Comparison of ENCODE assay signal across 28 cellular contexts in the genomic region with DNA sequence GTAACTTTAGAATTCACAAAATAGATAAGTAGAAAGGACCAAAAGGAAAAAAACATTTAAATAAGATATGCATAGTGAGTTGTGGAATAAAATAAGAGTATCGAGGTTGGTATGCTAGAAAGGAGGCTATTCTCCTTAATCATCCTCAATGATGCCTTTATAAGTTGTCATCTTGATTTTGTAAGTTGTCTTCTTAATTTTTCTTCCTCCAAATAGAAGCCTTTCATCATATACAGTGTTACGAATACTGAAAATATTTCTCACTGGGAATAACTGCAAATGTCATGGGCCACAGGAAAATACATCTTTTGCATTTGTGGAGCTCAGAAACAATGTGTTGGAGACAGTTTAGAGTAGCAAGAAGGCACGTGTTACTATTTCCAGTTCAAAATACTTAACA. TPM values are rescaled to one million over a fixed set of nuclear protein-coding genes. Genes with fewer than 3 reads are reported as not detected.
DNase-seq lines count a peak whose midpoint lies in the region; TF ChIP-seq lines count a peak whose summit lies in the region.
"Had no signal": no experiment of that assay in that cellular context is flagged by ENCODE, and none has a peak within 500 bp of the region (broad histone marks: within the 10 kb centered on the region; RNA-seq: fewer than 3 reads in every experiment).

No MANE protein-coding gene starts in this region.

- H3F3A ChIP-seq in smooth muscle cell (ENCODE audit: low read depth): no peaks in the 10 kb centered on the region

- H3K4me1 ChIP-seq in smooth muscle cell (ENCODE audit: low read depth): no peaks in the 10 kb centered on the region

- no peaks in the 10 kb centered on the region for H3K27me3 ChIP-seq in smooth muscle cell (ENCODE audit: low read depth)
- H3K27me3 ChIP-seq: BLaER1 treated with 17β-estradiol and CSF1 and Interleukin-3, amounts not matched to agents 10 nM and 100 nM had no signal

- H3K9ac ChIP-seq in smooth muscle cell (ENCODE audit: low read depth): no peak overlapping the region
- H3K9ac ChIP-seq: BLaER1 treated with 17β-estradiol and CSF1 and Interleukin-3, amounts not matched to agents 10 nM and 100 nM had no signal

- H3K4me3 ChIP-seq in AG09309 (ENCODE audit: control insufficient read depth, low read depth, low read length) (no peak overlapping the region), smooth muscle cell (no peak overlapping the region)
- H3K4me3 ChIP-seq: BLaER1 treated with 17β-estradiol and CSF1 and Interleukin-3, amounts not matched to agents 10 nM and 100 nM; GM23338; K562; SK-N-MC had no signal

- H3K79me2 ChIP-seq in smooth muscle cell (ENCODE audit: low read depth): no peaks in the 10 kb centered on the region

- H3K9me3 ChIP-seq in smooth muscle cell (replicated peaks; ENCODE audit: low read depth): no peaks in the 10 kb centered on the region
- H3K9me3 ChIP-seq: BLaER1 treated with 17β-estradiol and CSF1 and Interleukin-3, amounts not matched to agents 10 nM and 100 nM had no signal

- H2AFZ ChIP-seq in smooth muscle cell (ENCODE audit: low read depth): no peak overlapping the region
- H2AFZ ChIP-seq: GM23338 had no signal

- no peaks in the 10 kb centered on the region for H3K36me3 ChIP-seq in smooth muscle cell (ENCODE audit: low read depth)
- H3K36me3 ChIP-seq: BLaER1 treated with 17β-estradiol and CSF1 and Interleukin-3, amounts not matched to agents 10 nM and 100 nM had no signal

- H3K4me2 ChIP-seq in smooth muscle cell: no peak overlapping the region
- H3K4me2 ChIP-seq: BLaER1 treated with 17β-estradiol and CSF1 and Interleukin-3, amounts not matched to agents 10 nM and 100 nM; GM23338 had no signal

- no peaks in the 10 kb centered on the region for H4K20me1 ChIP-seq in smooth muscle cell (ENCODE audit: low read depth)
- H4K20me1 ChIP-seq: BLaER1 treated with 17β-estradiol and CSF1 and Interleukin-3, amounts not matched to agents 10 nM and 100 nM had no signal

- WGBS in smooth muscle cell (ENCODE audit: low lambda C conversion rate): 86% methylated on average over 3 of the region's 3 CpGs

- H3K27ac ChIP-seq in smooth muscle cell (ENCODE audit: low read depth): no peak overlapping the region
- H3K27ac ChIP-seq: BLaER1 treated with 17β-estradiol and CSF1 and Interleukin-3, amounts not matched to agents 10 nM and 100 nM; SK-N-MC had no signal

- TF ChIP-seq CTCF in AG09309 (IDR thresholded peaks at IDR 0.05; ENCODE audit: control insufficient read depth, insufficient read depth, low read depth, low read length, missing control alignments): no peak
- TF ChIP-seq CTCF in smooth muscle cell (IDR thresholded peaks at IDR 0.05; ENCODE audit: borderline replicate concordance, insufficient read depth, poor library complexity, severe bottlenecking): no peak

- DNase-seq in AG09309 (ENCODE audit: low read depth) (peak; percentile 33), ELR (ENCODE audit: low read depth) (peak; percentile 25), amniotic epithelial cell (ENCODE audit: low read depth) (peak; percentile 61), fibroblast of peridontal ligament (ENCODE audit: extremely low read depth) (peak; percentile 13), NCI-H526 (lab: John Stamatoyannopoulos, UW) (no peak), cerebellar cortex (ENCODE audit: low spot score) (no peak), smooth muscle cell (lab: John Stamatoyannopoulos, UW; ENCODE audit: unreplicated experiment) (no peak), SKM-1 (lab: John Stamatoyannopoulos, UW; ENCODE audit: unreplicated experiment) (no peak)
- DNase-seq: 8988T; ACHN; AML-193; CD4-positive, alpha-beta memory T cell; COR-L47; H9; Kasumi-1; NCI-H1092 treated with DMSO at 0.1 percent for 48 hours; NCI-H1436; NCI-H187; NCI-H2171 treated with DMSO at 0.1 percent for 48 hours; NCI-H345; NCI-H524; NCI-H774; SIG-M5 had no signal

RNA-seq across cellular contexts. Expression of gene PRTFDC1, which starts 31.5 kb away (rescaled TPM):
- total RNA-seq in smooth muscle cell: 11.9 and 18.0 TPM in 2 replicates
- 9.2 and 10.2 TPM in 2 replicates for polyA plus RNA-seq in smooth muscle cell

RNA-seq across cellular contexts. Expression of gene ENKUR, which starts 32.0 kb away (rescaled TPM):
- total RNA-seq in smooth muscle cell: 0.09 and 0.58 TPM in 2 replicates
- polyA plus RNA-seq in smooth muscle cell: 0.39 TPM in 1 of 2 replicates, not detected in the other
- total RNA-seq: CD4-positive, alpha-beta memory T cell; GM23338; H9; M059J had no signal
- polyA plus RNA-seq: CD4-positive, alpha-beta memory T cell had no signal

RNA-seq across cellular contexts. Expression of gene THNSL1, which starts 32.5 kb away (rescaled TPM):
- 2.5 and 3.4 TPM in 2 replicates for total RNA-seq in smooth muscle cell
- 2.0 and 2.6 TPM in 2 replicates for polyA plus RNA-seq in smooth muscle cell

Comparison
In these comparisons a context has a peak if more than half of its experiments do, and no peak if none do; other contexts are left out.
1. DNase-seq: peak in AG09309 (single experiment), ELR (single experiment), amniotic epithelial cell (single experiment) and fibroblast of peridontal ligament (single experiment); none in NCI-H526 (0 of 2), cerebellar cortex (single experiment), smooth muscle cell (single experiment) and SKM-1 (single experiment).